ENCODE assay signal across 20 cellular contexts in the genomic region with DNA sequence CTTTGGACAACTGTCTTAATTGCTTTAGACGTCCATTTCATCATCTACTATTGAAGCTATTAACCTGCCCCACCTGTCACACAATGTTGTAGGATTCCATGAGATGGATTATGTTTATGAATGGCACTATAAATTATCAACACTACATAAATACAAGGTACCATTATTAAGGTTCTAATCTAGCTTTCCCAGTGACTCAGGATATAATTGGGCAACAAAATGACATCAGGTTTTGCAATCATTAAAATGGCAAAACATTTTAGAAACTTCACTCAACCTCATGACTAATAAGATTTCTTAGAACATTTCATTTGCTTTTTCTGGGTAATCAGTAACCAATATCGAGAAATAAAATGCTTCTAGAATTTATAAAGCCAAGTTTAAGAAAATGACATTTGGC.
"Had no signal": no experiment of that assay in that cellular context is flagged by ENCODE, and none has a peak within 500 bp of the region (broad histone marks: within the 10 kb centered on the region; RNA-seq: fewer than 3 reads in every experiment).

No MANE protein-coding gene starts in this region.

- H3K4me1 ChIP-seq: foreskin keratinocyte, lower lobe of right lung, neural progenitor cell, stomach had no signal

- H3K4me2 ChIP-seq: neural progenitor cell had no signal

- ATAC-seq: activated CD4-positive, alpha-beta T cell treated with anti-CD3 and anti-CD28 coated beads for 36 hours; foreskin keratinocyte; left cardiac atrium had no signal

- H3K9me3 ChIP-seq: lower lobe of right lung, ovary, thyroid gland had no signal

- H3K27ac ChIP-seq: cardiac muscle cell, foreskin keratinocyte, lower lobe of right lung, neural progenitor cell, ovary, stomach, thyroid gland, WERI-Rb-1 had no signal

- DNase-seq: activated CD4-positive, alpha-beta memory T cell treated with anti-CD3 and anti-CD28 coated beads, Interleukin-2, amount 10 ng/mL, durations not matched to agents 7 days and 5 days; activated CD4-positive, alpha-beta T cell treated with anti-CD3 and anti-CD28 coated beads for 36 hours; activated gamma-delta T cell treated with Interleukin-2 at 50 U/mL for 16 hours; activated naive CD8-positive, alpha-beta T cell treated with anti-CD3 and anti-CD28 coated beads for 36 hours; activated T-cell treated with anti-CD3 and anti-CD28 coated beads, Interleukin-2, amount 50 U/mL, for 48 hours; aorta; foreskin keratinocyte; immature natural killer cell; left cardiac atrium; lower lobe of right lung; midbrain; ovary; stimulated activated CD4-positive, alpha-beta T cell treated with anti-CD3 and anti-CD28 coated beads, Interleukin-15, amount 100 ng/mL, for 24 hours; stimulated activated CD4-positive, alpha-beta T cell treated with anti-CD3 and anti-CD28 coated beads, Interleukin-4, amount 100 ng/mL, for 24 hours; stomach; T1000; thyroid gland; WERI-Rb-1 had no signal

- H3K27me3 ChIP-seq: cardiac muscle cell, neural progenitor cell, ovary, stomach, thyroid gland had no signal

- H2AFZ ChIP-seq: neural progenitor cell had no signal

- H3K9ac ChIP-seq: neural progenitor cell had no signal

- H3K36me3 ChIP-seq: cardiac muscle cell, lower lobe of right lung, neural progenitor cell, ovary, stomach, thyroid gland, WERI-Rb-1 had no signal

- H3K4me3 ChIP-seq: cardiac muscle cell, lower lobe of right lung, neural progenitor cell, ovary, stomach, thyroid gland had no signal
